In genomic region chr17:77287432-77288068, GRCh38 we compare ENCODE assay signal across 9 cellular contexts.
A peak's percentile ranks its signal among the peaks of the same experiment; 100 is the strongest.
DNase-seq lines count a peak whose midpoint lies in the region; ATAC-seq, FAIRE-seq and TF ChIP-seq lines count a peak whose summit lies in the region.
"Had no signal": no experiment of that assay in that cellular context is flagged by ENCODE, and none has a peak within 500 bp of the region (broad histone marks: within the 10 kb centered on the region; RNA-seq: fewer than 3 reads in every experiment).

No MANE protein-coding gene starts in this region.

- CTCF ChIA-PET in endothelial cell of umbilical vein (lab: Charles Lee): interaction anchor here (0.8 to 1.5 kb wide), 5 partner anchors 11 to 199 kb away, joined by 3 to 5 read pairs (median 3); no protein-coding TSS in a partner anchor
- CTCF ChIA-PET in activated naive CD4-positive, alpha-beta T cell treated with anti-CD3 and anti-CD28 coated beads, Interleukin-2, amount 10 ng/mL, durations not matched to agents 7 days and 5 days (lab: Charles Lee): interaction anchor here (1.0 kb wide), 1 partner anchor 20 kb away, joined by 3 read pairs; no protein-coding TSS in a partner anchor

- TF ChIP-seq CTCF in endothelial cell of umbilical vein (IDR thresholded peaks at IDR 0.05; ENCODE audit: extremely low read depth in 1 of 2, insufficient read depth in 1 of 2, low read depth in 1 of 2, low read length in 2 of 2) (no peak), neural progenitor cell (IDR thresholded peaks at IDR 0.05) (no peak)

- POLR2A ChIA-PET in endothelial cell of umbilical vein (lab: Charles Lee): interaction anchor here (0.6 to 1.5 kb wide), 2 partner anchors 36 to 484 kb away, joined by 3 read pairs; no protein-coding TSS in a partner anchor

- FAIRE-seq in endothelial cell of umbilical vein (lab: Jason Lieb, UNC) (peak; percentile 81), GM12892 (lab: Jason Lieb, UNC) (no peak)

- H3K9me1 ChIP-seq in endothelial cell of umbilical vein (replicated peaks; ENCODE audit: control insufficient read depth, extremely low read depth, insufficient read depth, low read length): no peaks in the 10 kb centered on the region

- peaks cover 18% of the 10 kb centered on the region for H3K4me1 Mint-ChIP-seq in neural progenitor cell
- H3K4me1 Mint-ChIP-seq in activated naive CD4-positive, alpha-beta T cell treated with anti-CD3 and anti-CD28 coated beads, Interleukin-2, amount 10 ng/mL, durations not matched to agents 7 days and 5 days: peaks cover 4% of the 10 kb centered on the region

- no peaks in the 10 kb centered on the region for H3F3A ChIP-seq in neural progenitor cell (ENCODE audit: low read depth)

- H3K27me3 ChIP-seq in endothelial cell of umbilical vein (ENCODE audit: control insufficient read depth in 2 of 2, insufficient read depth in 2 of 2, low read length in 2 of 2): no peaks in the 10 kb centered on the region
- peaks cover 5% of the 10 kb centered on the region for H3K27me3 ChIP-seq in neural progenitor cell
- H3K27me3 ChIP-seq in HAP-1 (ENCODE audit: low read depth): no peaks in the 10 kb centered on the region

- dilution Hi-C loops in endothelial cell of umbilical vein (cut with MboI; ENCODE audit: extremely low pct_ligation_motif_present, low sequenced_read_pairs): no loop called here

- ATAC-seq in HG03135 (IDR thresholded peaks at IDR 0.05; ENCODE audit: unreplicated experiment): no peak

- no peak for TF ChIP-seq POLR2A in endothelial cell of umbilical vein (IDR thresholded peaks at IDR 0.05; ENCODE audit: low read depth, low read length)
- no peak for TF ChIP-seq POLR2A in GM12892 (IDR thresholded peaks at IDR 0.05; ENCODE audit: low read depth, low read length)

- no peak overlapping the region for H3K4me3 Mint-ChIP-seq in neural progenitor cell
- no peak overlapping the region for H3K4me3 Mint-ChIP-seq in activated naive CD4-positive, alpha-beta T cell treated with anti-CD3 and anti-CD28 coated beads, Interleukin-2, amount 10 ng/mL, durations not matched to agents 7 days and 5 days
- H3K4me3 Mint-ChIP-seq: activated naive CD8-positive, alpha-beta T cell treated with anti-CD3 and anti-CD28 coated beads, Interleukin-2, amount 10 ng/mL, durations not matched to agents 7 days and 5 days had no signal

- H3K4me3 ChIP-seq in endothelial cell of umbilical vein (replicated peaks in 1 of 3; ENCODE audit: insufficient read depth in 1 of 3, low read depth in 1 of 3, low read length in 3 of 3) (no peak overlapping the region), neural progenitor cell (no peak overlapping the region), HAP-1 (no peak overlapping the region)

- intact Hi-C loops in endothelial cell of umbilical vein (cut with micrococcal nuclease): no loop called here

- no peaks in the 10 kb centered on the region for H3K36me3 Mint-ChIP-seq in neural progenitor cell
- H3K36me3 Mint-ChIP-seq in activated naive CD4-positive, alpha-beta T cell treated with anti-CD3 and anti-CD28 coated beads, Interleukin-2, amount 10 ng/mL, durations not matched to agents 7 days and 5 days: no peaks in the 10 kb centered on the region
- H3K36me3 Mint-ChIP-seq: activated naive CD8-positive, alpha-beta T cell treated with anti-CD3 and anti-CD28 coated beads, Interleukin-2, amount 10 ng/mL, durations not matched to agents 7 days and 5 days had no signal

- BruUV-seq in endothelial cell of umbilical vein (replicated peaks; lab: Mats Ljungman, UMichigan): no TSS peak

- DNase-seq in COLO829 (ENCODE audit: low spot score) (peak; percentile 83), NCI-H510A (lab: John Stamatoyannopoulos, UW) (peak; percentile 73), endothelial cell of umbilical vein (ENCODE audit: low read depth, low spot score) (peak; percentile 39), neural progenitor cell (ENCODE audit: low spot score) (peak; percentile 69), GM12892 (ENCODE audit: insufficient read length) (no peak), HAP-1 (ENCODE audit: low spot score in 2 of 2) (no peak)
- no peak for DNase-seq in activated naive CD4-positive, alpha-beta T cell treated with anti-CD3 and anti-CD28 coated beads, Interleukin-2, amount 10 ng/mL, durations not matched to agents 7 days and 5 days
- DNase-seq: activated naive CD8-positive, alpha-beta T cell treated with anti-CD3 and anti-CD28 coated beads, Interleukin-2, amount 10 ng/mL, durations not matched to agents 7 days and 5 days had no signal

- peaks cover 2% of the 10 kb centered on the region for H3K9me3 Mint-ChIP-seq in neural progenitor cell
- H3K9me3 Mint-ChIP-seq in activated naive CD4-positive, alpha-beta T cell treated with anti-CD3 and anti-CD28 coated beads, Interleukin-2, amount 10 ng/mL, durations not matched to agents 7 days and 5 days: no peaks in the 10 kb centered on the region
- H3K9me3 Mint-ChIP-seq: activated naive CD8-positive, alpha-beta T cell treated with anti-CD3 and anti-CD28 coated beads, Interleukin-2, amount 10 ng/mL, durations not matched to agents 7 days and 5 days had no signal

- H3K36me3 ChIP-seq in endothelial cell of umbilical vein (ENCODE audit: control insufficient read depth in 2 of 2, extremely low read depth in 1 of 2, insufficient read depth in 2 of 2, low read length in 2 of 2) (no peaks in the 10 kb centered on the region), neural progenitor cell (no peaks in the 10 kb centered on the region), HAP-1 (replicated peaks) (peaks cover 4% of the 10 kb centered on the region)

- H3K9me3 ChIP-seq in endothelial cell of umbilical vein (replicated peaks; ENCODE audit: control insufficient read depth, insufficient read depth, low read length) (no peaks in the 10 kb centered on the region), neural progenitor cell (ENCODE audit: low read depth) (no peaks in the 10 kb centered on the region), HAP-1 (no peaks in the 10 kb centered on the region)

- H2AFZ ChIP-seq in endothelial cell of umbilical vein (ENCODE audit: low read depth, low read length) (no peak overlapping the region), neural progenitor cell (replicated peaks) (no peak overlapping the region)

- H3K79me2 ChIP-seq in endothelial cell of umbilical vein (ENCODE audit: control insufficient read depth, insufficient read depth, low read length) (no peaks in the 10 kb centered on the region), neural progenitor cell (ENCODE audit: low read depth) (peaks cover 23% of the 10 kb centered on the region)

- peaks cover 17% of the 10 kb centered on the region for H3K4me1 ChIP-seq in endothelial cell of umbilical vein (ENCODE audit: control insufficient read depth, extremely low read depth, insufficient read depth, low read length)
- H3K4me1 ChIP-seq in neural progenitor cell: peaks cover 21% of the 10 kb centered on the region
- peaks cover 7% of the 10 kb centered on the region; the same call in 1 of the 2 replicates for H3K4me1 ChIP-seq in HAP-1

- in situ Hi-C loops in HAP-1 (cut with MboI; ENCODE audit: low sequenced_read_pairs): no loop called here

- H3K4me2 ChIP-seq in endothelial cell of umbilical vein (ENCODE audit: insufficient read depth, low read length) (no peak overlapping the region), neural progenitor cell (peak overlapping the region; percentile 24)

- H4K20me1 ChIP-seq in endothelial cell of umbilical vein (replicated peaks; ENCODE audit: control insufficient read depth, extremely low read depth, insufficient read depth, low read length): no peaks in the 10 kb centered on the region
- peaks cover 6% of the 10 kb centered on the region for H4K20me1 ChIP-seq in neural progenitor cell (ENCODE audit: low read depth)

- H3K27ac ChIP-seq in endothelial cell of umbilical vein (ENCODE audit: insufficient read depth, low read depth, low read length): peak overlapping the region; percentile 2
- H3K27ac ChIP-seq in neural progenitor cell: no peak overlapping the region

- H3K27ac Mint-ChIP-seq in neural progenitor cell: no peak overlapping the region
- H3K27ac Mint-ChIP-seq in activated naive CD4-positive, alpha-beta T cell treated with anti-CD3 and anti-CD28 coated beads, Interleukin-2, amount 10 ng/mL, durations not matched to agents 7 days and 5 days: no peak overlapping the region
- H3K27ac Mint-ChIP-seq: activated naive CD8-positive, alpha-beta T cell treated with anti-CD3 and anti-CD28 coated beads, Interleukin-2, amount 10 ng/mL, durations not matched to agents 7 days and 5 days had no signal

- H3K9ac ChIP-seq in endothelial cell of umbilical vein (replicated peaks; ENCODE audit: extremely low read depth, insufficient read depth, low read length): no peak overlapping the region
- H3K9ac ChIP-seq in neural progenitor cell: no peak overlapping the region

- peaks cover 11% of the 10 kb centered on the region for H3K27me3 Mint-ChIP-seq in neural progenitor cell (ENCODE audit: insufficient read depth, low read depth)
- peaks cover 50% of the 10 kb centered on the region for H3K27me3 Mint-ChIP-seq in activated naive CD4-positive, alpha-beta T cell treated with anti-CD3 and anti-CD28 coated beads, Interleukin-2, amount 10 ng/mL, durations not matched to agents 7 days and 5 days

TF ChIP-seq in endothelial cell of umbilical vein, 7 proteins besides CTCF, POLR2A, EP300 and RAD21:
- TF ChIP-seq FOS (IDR thresholded peaks at IDR 0.05; ENCODE audit: borderline replicate concordance, insufficient read depth, low read length) (no peak), EZH2 (IDR thresholded peaks at IDR 0.05; ENCODE audit: borderline replicate concordance, low read depth, low read length, severe bottlenecking) (no peak), MYC (IDR thresholded peaks at IDR 0.05; ENCODE audit: low read depth, low read length) (no peak), JUN (IDR thresholded peaks at IDR 0.05; ENCODE audit: borderline replicate concordance, insufficient read depth, insufficient read length, low read depth) (no peak), GATA2 (IDR thresholded peaks at IDR 0.05; ENCODE audit: insufficient read depth, insufficient read length, low read depth, low read length) (no peak), POLR2AphosphoS5 (IDR thresholded peaks at IDR 0.05; ENCODE audit: insufficient read depth, low read depth, low read length) (no peak), MAX (IDR thresholded peaks at IDR 0.05; ENCODE audit: insufficient read depth, insufficient read length) (no peak)
TF ChIP-seq in endothelial cell of umbilical vein: peak in this region for 0.

Comparison
In these comparisons a context has a peak if more than half of its experiments do, and no peak if none do; other contexts are left out.
1. DNase-seq: peak in COLO829 (single experiment), NCI-H510A (single experiment), endothelial cell of umbilical vein (single experiment) and neural progenitor cell (single experiment); none in GM12892 (single experiment), HAP-1 (0 of 2) and activated naive CD4-positive, alpha-beta T cell treated with anti-CD3 and anti-CD28 coated beads, Interleukin-2, amount 10 ng/mL, durations not matched to agents 7 days and 5 days (single experiment).